In genomic region chr4:132332932-132333722, GRCh38 we compare ENCODE assay signal across 13 cellular contexts.
A peak's percentile ranks its signal among the peaks of the same experiment; 100 is the strongest.
DNase-seq lines count a peak whose midpoint lies in the region; ATAC-seq and TF ChIP-seq lines count a peak whose summit lies in the region.
"Had no signal": no experiment of that assay in that cellular context is flagged by ENCODE, and none has a peak within 500 bp of the region (broad histone marks: within the 10 kb centered on the region; RNA-seq: fewer than 3 reads in every experiment).

No MANE protein-coding gene starts in this region.

- TF ChIP-seq POLR2A in adrenal gland (IDR thresholded peaks at IDR 0.05): no peak

- no peaks in the 10 kb centered on the region for H3K4me1 ChIP-seq in adrenal gland (replicated peaks in 1 of 2)
- H3K4me1 ChIP-seq: body of pancreas had no signal

- no peak for ATAC-seq in GM18502 (IDR thresholded peaks at IDR 0.05; ENCODE audit: poor library complexity, unreplicated experiment)
- ATAC-seq: body of pancreas had no signal

- 73 to 79% (median 77%) methylated on average over 1 of the region's 1 CpG for WGBS in adrenal gland, 4 donors

- peak in 4 of 6 experiments; percentile 1 to 40 (median 31) for TF ChIP-seq CTCF in adrenal gland (IDR thresholded peaks at IDR 0.05)

- H3K4me3 ChIP-seq in adrenal gland: no peak overlapping the region
- H3K4me3 ChIP-seq: body of pancreas, skin epidermis had no signal

- H3K27me3 ChIP-seq in adrenal gland: no peaks in the 10 kb centered on the region
- H3K27me3 ChIP-seq: body of pancreas had no signal

- intact Hi-C loops in adrenal gland (cut with DNase I): no loop called here
- intact Hi-C loops in posterior vena cava (cut with DNase I): no loop called here

- H3K36me3 ChIP-seq in adrenal gland (replicated peaks in 1 of 2): no peaks in the 10 kb centered on the region

- DNase-seq in DMS53 (lab: John Stamatoyannopoulos, UW): peak; percentile 57
- DNase-seq in Kasumi-1 (lab: John Stamatoyannopoulos, UW): peak; percentile 18 to 33
- no peak for DNase-seq in adrenal gland
- peak; percentile 17 for DNase-seq in iPS-NIHi7 (ENCODE audit: extremely low spot score)
- DNase-seq in D341Med (ENCODE audit: low spot score): no peak
- DNase-seq in activated naive CD4-positive, alpha-beta T cell treated with Interleukin-2 at 50 U/mL for 16 hours: no peak
- no peak for DNase-seq in posterior vena cava (ENCODE audit: low spot score)
- DNase-seq: activated CD8-positive, alpha-beta memory T cell treated with anti-CD3 and anti-CD28 coated beads, Interleukin-2, amount 50 U/mL, for 4 hours; body of pancreas; DMS153; NCI-H1436 treated with DMSO at 0.1 percent for 48 hours had no signal

- H3K9me3 ChIP-seq in adrenal gland (replicated peaks in 1 of 3): no peaks in the 10 kb centered on the region
- H3K9me3 ChIP-seq: body of pancreas had no signal

- no peak overlapping the region for H3K27ac ChIP-seq in adrenal gland
- H3K27ac ChIP-seq: body of pancreas, skin epidermis had no signal

Comparison
In these comparisons a context has a peak if more than half of its experiments do, and no peak if none do; other contexts are left out.
1. DNase-seq: peak in DMS53 (single experiment), Kasumi-1 (2 of 2) and iPS-NIHi7 (single experiment); none in adrenal gland (0 of 7), D341Med (single experiment), activated naive CD4-positive, alpha-beta T cell treated with Interleukin-2 at 50 U/mL for 16 hours (single experiment) and posterior vena cava (single experiment).